ENCODE assay signal across 8 cellular contexts in genomic region chr5:90866333-90866732, GRCh38.
A peak's percentile ranks its signal among the peaks of the same experiment; 100 is the strongest.
DNase-seq lines count a peak whose midpoint lies in the region; ATAC-seq and TF ChIP-seq lines count a peak whose summit lies in the region.

No MANE protein-coding gene starts in this region.

- peaks cover 5% of the 10 kb centered on the region for H3K4me1 Mint-ChIP-seq in activated T-cell treated with anti-CD3 and anti-CD28 coated beads, Interleukin-2, amount 50 U/mL, for 4 hours (ENCODE audit: low read depth)

- no peaks in the 10 kb centered on the region for H3K36me3 Mint-ChIP-seq in activated T-cell treated with anti-CD3 and anti-CD28 coated beads, Interleukin-2, amount 50 U/mL, for 4 hours (ENCODE audit: insufficient read depth)

- peak; percentile 86 for TF ChIP-seq CTCF in RWPE2 (IDR thresholded peaks at IDR 0.05; ENCODE audit: poor library complexity, severe bottlenecking)

- H3K27ac ChIP-seq in RWPE2 (ENCODE audit: poor library complexity, severe bottlenecking) = no peak overlapping the region

- no peaks in the 10 kb centered on the region for H3K36me3 ChIP-seq in RWPE2 (ENCODE audit: low read depth)

- TF ChIP-seq POLR2A in erythroblast (IDR thresholded peaks at IDR 0.05; ENCODE audit: low read length) = no peak

- no peak overlapping the region for H3K4me3 ChIP-seq in RWPE2 (ENCODE audit: severe bottlenecking)

- no peak overlapping the region for H3K4me3 Mint-ChIP-seq in activated T-cell treated with anti-CD3 and anti-CD28 coated beads, Interleukin-2, amount 50 U/mL, for 4 hours

- DNase-seq in activated T-cell treated with anti-CD3 and anti-CD28 coated beads, Interleukin-2, amount 50 U/mL, for 4 hours = no peak
- DNase-seq in activated T-cell treated with anti-CD3 and anti-CD28 coated beads, Interleukin-2, amount 50 U/mL, for 1 hour = no peak
- peak; percentile 30 for DNase-seq in HuH-7.5 (ENCODE audit: low spot score)
- no peak for DNase-seq in RWPE2 (ENCODE audit: low spot score)
- DNase-seq in erythroblast (lab: John Stamatoyannopoulos, UW) = peak; percentile 59 to 75
- peak; percentile 10 for DNase-seq in non-pigmented ciliary epithelial cell (ENCODE audit: low read depth)
- DNase-seq in activated naive CD4-positive, alpha-beta T cell (lab: John Stamatoyannopoulos, UW) = no peak

- H3K27me3 ChIP-seq in RWPE2 (ENCODE audit: insufficient read depth, poor library complexity, severe bottlenecking) = no peaks in the 10 kb centered on the region

- H3K4me1 ChIP-seq in RWPE2 (ENCODE audit: insufficient read depth, poor library complexity, severe bottlenecking) = no peaks in the 10 kb centered on the region

- no peaks in the 10 kb centered on the region for H3K9me3 Mint-ChIP-seq in activated T-cell treated with anti-CD3 and anti-CD28 coated beads, Interleukin-2, amount 50 U/mL, for 4 hours

- H3K9me3 ChIP-seq in RWPE2 (ENCODE audit: severe bottlenecking) = no peaks in the 10 kb centered on the region

- peaks cover 2% of the 10 kb centered on the region for H3K27me3 Mint-ChIP-seq in activated T-cell treated with anti-CD3 and anti-CD28 coated beads, Interleukin-2, amount 50 U/mL, for 4 hours (ENCODE audit: low read depth)

- peak; percentile 46 to 53 for ATAC-seq in activated T-cell treated with anti-CD3 and anti-CD28 coated beads, Interleukin-2, amount 50 U/mL, for 4 hours
- ATAC-seq in RWPE2 (ENCODE audit: low read depth) = peak; percentile 79; the same call in 2 of the 3 replicates
- ATAC-seq in GM19328 (IDR thresholded peaks at IDR 0.05; ENCODE audit: unreplicated experiment) = no peak

Comparison
In these comparisons a context has a peak if more than half of its experiments do, and no peak if none do; other contexts are left out.
1. DNase-seq: peak in HuH-7.5 (single experiment), erythroblast (2 of 2) and non-pigmented ciliary epithelial cell (single experiment); none in activated T-cell treated with anti-CD3 and anti-CD28 coated beads, Interleukin-2, amount 50 U/mL, for 4 hours (single experiment), activated T-cell treated with anti-CD3 and anti-CD28 coated beads, Interleukin-2, amount 50 U/mL, for 1 hour (single experiment), RWPE2 (single experiment) and activated naive CD4-positive, alpha-beta T cell (0 of 4).